Comparison of ENCODE assay signal across 22 cellular contexts in the genomic region with DNA sequence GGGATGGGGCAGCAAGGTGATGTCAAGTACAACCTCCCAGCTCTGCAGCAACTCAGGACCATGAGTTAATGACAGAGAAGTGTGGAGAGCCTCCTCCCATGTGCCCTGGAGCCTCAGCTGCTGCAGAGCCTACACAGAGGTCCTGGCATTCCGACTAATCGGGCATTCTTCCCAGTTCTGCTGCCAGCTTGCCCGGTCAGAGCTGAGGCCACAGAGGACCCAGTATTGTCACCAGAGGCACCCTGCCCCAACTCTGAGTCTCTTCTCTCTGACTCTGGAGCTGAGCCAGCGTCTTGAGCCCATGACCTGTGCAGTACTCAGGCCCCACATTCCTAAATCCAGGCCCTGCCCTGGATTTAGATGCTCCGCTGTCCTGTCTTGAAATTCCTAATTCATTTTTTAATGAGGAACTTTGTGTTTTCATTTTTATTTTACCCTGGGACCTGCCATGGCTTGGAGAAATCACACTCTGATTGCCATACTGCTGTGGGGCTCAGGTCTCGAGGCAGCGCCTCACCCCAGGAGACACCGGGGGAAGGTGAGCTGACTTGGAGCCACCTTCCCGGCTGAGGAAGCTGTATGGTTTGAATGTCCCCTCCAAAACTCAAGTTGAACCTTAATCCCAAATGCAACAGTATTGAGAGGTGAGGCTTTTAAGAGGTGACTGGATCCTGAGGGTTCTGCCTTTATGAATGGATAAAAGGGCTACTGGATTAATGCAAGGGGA.
DNase-seq lines count a peak whose midpoint lies in the region; ATAC-seq, FAIRE-seq and TF ChIP-seq lines count a peak whose summit lies in the region.
"Had no signal": no experiment of that assay in that cellular context is flagged by ENCODE, and none has a peak within 500 bp of the region (broad histone marks: within the 10 kb centered on the region; RNA-seq: fewer than 3 reads in every experiment).

No MANE protein-coding gene starts in this region.

- H2BK15ac ChIP-seq in mesenchymal stem cell (ENCODE audit: low read depth, poor library complexity, severe bottlenecking): no peak overlapping the region

- no peak overlapping the region for H2AK5ac ChIP-seq in mesenchymal stem cell (ENCODE audit: low read length, severe bottlenecking)

- H3K4me1 ChIP-seq in heart left ventricle: peaks cover 0 to 10% (median 0%) of the 10 kb centered on the region in 12 donors
- H3K4me1 ChIP-seq in mesenchymal stem cell (ENCODE audit: control insufficient read depth, insufficient read depth, low read depth, low read length): no peaks in the 10 kb centered on the region
- H3K4me1 ChIP-seq: SJSA1 had no signal

- H3K27ac ChIP-seq in heart left ventricle (no peak overlapping the region), substantia nigra (ENCODE audit: low read depth, low read length, poor library complexity, severe bottlenecking) (no peak overlapping the region), mesenchymal stem cell (ENCODE audit: low read length, poor library complexity, severe bottlenecking) (no peak overlapping the region)
- H3K27ac ChIP-seq: HL-60, RWPE1, SJSA1 had no signal

- peak in 3 of 4 donors; percentile 63 to 87 (median 86) for ATAC-seq in heart left ventricle

- H4K8ac ChIP-seq in mesenchymal stem cell (ENCODE audit: low read length): no peak overlapping the region

- no peak for TF ChIP-seq POLR2A in heart left ventricle (IDR thresholded peaks at IDR 0.05)

- no peak overlapping the region for H2AFZ ChIP-seq in mesenchymal stem cell (ENCODE audit: low read depth, low read length)

- no peak overlapping the region for H2BK5ac ChIP-seq in mesenchymal stem cell (ENCODE audit: low read depth, low read length, poor library complexity, severe bottlenecking)

- H3K36me3 ChIP-seq in heart left ventricle (no peaks in the 10 kb centered on the region), mesenchymal stem cell (ENCODE audit: control insufficient read depth in 1 of 2, insufficient read depth in 2 of 2, low read depth in 1 of 2, low read length in 2 of 2) (no peaks in the 10 kb centered on the region)
- H3K36me3 ChIP-seq: SJSA1 had no signal

- no peak overlapping the region for H2BK120ac ChIP-seq in mesenchymal stem cell (ENCODE audit: low read depth, low read length)

- no peak overlapping the region for H2BK12ac ChIP-seq in mesenchymal stem cell (ENCODE audit: low read length in 2 of 2)

- intact Hi-C loops in heart left ventricle (cut with DNase I): no loop called here

- no peak overlapping the region for H3K4me3 ChIP-seq in heart left ventricle
- H3K4me3 ChIP-seq in mesenchymal stem cell (ENCODE audit: insufficient read depth in 1 of 2, low read depth in 1 of 2, low read length in 2 of 2): no peak overlapping the region
- H3K4me3 ChIP-seq: SJSA1 had no signal

- H3K9ac ChIP-seq in mesenchymal stem cell (ENCODE audit: low read length): no peak overlapping the region

- H4K91ac ChIP-seq in mesenchymal stem cell (ENCODE audit: low read length): no peak overlapping the region

- no peak for TF ChIP-seq CTCF in heart left ventricle (IDR thresholded peaks at IDR 0.05)

- H3K4me2 ChIP-seq in mesenchymal stem cell (ENCODE audit: low read length, poor library complexity, severe bottlenecking): no peak overlapping the region

- no peak overlapping the region for H3K18ac ChIP-seq in mesenchymal stem cell (ENCODE audit: low read depth in 1 of 2, low read length in 2 of 2)

- no peaks in the 10 kb centered on the region for H3K79me1 ChIP-seq in mesenchymal stem cell (replicated peaks; ENCODE audit: low read length, poor library complexity, severe bottlenecking)

- no peak overlapping the region for H3K14ac ChIP-seq in mesenchymal stem cell (ENCODE audit: low read length in 2 of 2)

- no peak overlapping the region for H3K4ac ChIP-seq in mesenchymal stem cell (ENCODE audit: low read depth in 1 of 2, low read length in 2 of 2)

- no peak for FAIRE-seq in GM19239 (lab: Jason Lieb, UNC)
- FAIRE-seq: HTR-8/SVneo had no signal

- H3K27me3 ChIP-seq in heart left ventricle (peaks cover 0 to 5% (median 0%) of the 10 kb centered on the region in 9 donors), mesenchymal stem cell (ENCODE audit: control insufficient read depth in 1 of 2, insufficient read depth in 1 of 2, low read length in 2 of 2) (peaks cover 0 to 6% of the 10 kb centered on the region in 2 experiments)
- H3K27me3 ChIP-seq: SJSA1 had no signal

- WGBS in heart left ventricle, 4 donors: 62 to 79% (median 70%) methylated on average over 9 of the region's 9 CpGs
- WGBS in mesenchymal stem cell: 78% methylated on average over 7 of the region's 9 CpGs

- H3K23ac ChIP-seq in mesenchymal stem cell (ENCODE audit: low read length in 2 of 2): no peak overlapping the region

- DNase-seq in anterior cingulate cortex (lab: John Stamatoyannopoulos, UW) (peak in 41 of 58 donors; percentile 1 to 64 (median 23)), heart left ventricle (peak in 3 of 5 donors; percentile 19 to 68 (median 36)), medulla oblongata (ENCODE audit: extremely low spot score) (peak; percentile 68), substantia nigra (lab: John Stamatoyannopoulos, UW) (peak in 36 of 49 donors; percentile 3 to 63 (median 28)), NCI-H1417 treated with DMSO at 0.1 percent for 48 hours (lab: John Stamatoyannopoulos, UW) (no peak), GM19239 (ENCODE audit: insufficient read length, low spot score) (no peak), NOMO-1 treated with DMSO at 0.1 percent for 48 hours (lab: John Stamatoyannopoulos, UW; ENCODE audit: unreplicated experiment) (no peak), mesenchymal stem cell (no peak)
- DNase-seq: Calu3; CD4-positive, alpha-beta memory T cell; DMS53; H9; Kasumi-1; NCI-H1417; NCI-H2029; NCI-H2171 treated with DMSO at 0.1 percent for 48 hours; NCI-H446 treated with DMSO at 0.1 percent for 48 hours; NCI-H748 treated with DMSO at 0.1 percent for 48 hours had no signal

- no peaks in the 10 kb centered on the region for H3K9me3 ChIP-seq in heart left ventricle
- H3K9me3 ChIP-seq in mesenchymal stem cell (ENCODE audit: control insufficient read depth, low read length): no peaks in the 10 kb centered on the region
- H3K9me3 ChIP-seq: SJSA1 had no signal

Comparison
In these comparisons a context has a peak if more than half of its experiments do, and no peak if none do; other contexts are left out.
1. DNase-seq: peak in anterior cingulate cortex (41 of 58), heart left ventricle (3 of 5), medulla oblongata (single experiment) and substantia nigra (36 of 49); none in NCI-H1417 treated with DMSO at 0.1 percent for 48 hours (single experiment), GM19239 (single experiment), NOMO-1 treated with DMSO at 0.1 percent for 48 hours (single experiment) and mesenchymal stem cell (single experiment).